23 cellular contexts compared by ENCODE assay signal in the genomic region with DNA sequence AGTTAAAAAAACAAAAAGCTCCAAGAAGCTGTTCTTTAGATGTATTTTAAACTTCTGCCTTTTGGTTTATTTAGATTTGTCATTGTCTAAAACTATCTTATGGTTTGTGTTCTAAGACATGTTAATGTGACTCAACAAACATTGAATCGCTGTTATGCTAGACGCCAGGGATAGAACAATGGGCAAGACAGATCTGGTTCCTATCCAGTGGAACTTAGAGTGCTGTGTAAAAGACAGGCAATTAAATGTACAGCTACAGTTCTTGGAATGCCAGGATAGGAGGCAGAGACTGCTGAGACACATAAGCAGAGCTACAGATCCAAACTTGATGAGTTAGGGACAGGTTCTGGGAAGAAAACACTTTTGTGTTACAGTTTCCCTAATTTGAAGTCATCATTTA. TPM values are rescaled to one million over a fixed set of nuclear protein-coding genes. Genes with fewer than 3 reads are reported as not detected.
DNase-seq lines count a peak whose midpoint lies in the region; ATAC-seq, FAIRE-seq and TF ChIP-seq lines count a peak whose summit lies in the region.
"Had no signal": no experiment of that assay in that cellular context is flagged by ENCODE, and none has a peak within 500 bp of the region (broad histone marks: within the 10 kb centered on the region; RNA-seq: fewer than 3 reads in every experiment).

No MANE protein-coding gene starts in this region.

- H3K27me3 Mint-ChIP-seq in glutamatergic neuron (ENCODE audit: unreplicated experiment) = no peaks in the 10 kb centered on the region
- H3K27me3 Mint-ChIP-seq: activated CD4-positive, alpha-beta T cell treated with anti-CD3 and anti-CD28 coated beads for 36 hours; natural killer cell treated with Interleukin-12 subunit alpha and Interleukin-12 subunit beta and Interleukin-15 and Interleukin-18, amount 100 ng/mL, for 72 hours had no signal

- no peaks in the 10 kb centered on the region for H3K4me1 Mint-ChIP-seq in glutamatergic neuron (ENCODE audit: low read depth, unreplicated experiment)

- peak; percentile 19 to 37 for DNase-seq in cardiac muscle cell (ENCODE audit: low read depth in 1 of 2, low spot score in 1 of 2)
- DNase-seq in heart left ventricle = no peak
- peak; percentile 9 for DNase-seq in brain microvascular endothelial cell
- no peak for DNase-seq in glutamatergic neuron
- no peak for DNase-seq in transverse colon
- no peak for DNase-seq in GM20000 (ENCODE audit: low spot score)
- no peak for DNase-seq in HTR-8/SVneo (ENCODE audit: insufficient read length, low spot score)
- DNase-seq: activated CD4-positive, alpha-beta T cell treated with anti-CD3 and anti-CD28 coated beads for 36 hours; BE2C; Caco-2; caudate nucleus; EL; H9; NCI-H226; stimulated activated CD8-positive, alpha-beta memory T cell treated with anti-CD3 and anti-CD28 coated beads, Interleukin-4, amount 100 ng/mL, for 48 hours had no signal

- H3K9me3 ChIP-seq in cardiac muscle cell (ENCODE audit: low read depth) = no peaks in the 10 kb centered on the region
- no peaks in the 10 kb centered on the region for H3K9me3 ChIP-seq in heart left ventricle
- no peaks in the 10 kb centered on the region for H3K9me3 ChIP-seq in transverse colon
- H3K9me3 ChIP-seq in gastroesophageal sphincter = no peaks in the 10 kb centered on the region
- H3K9me3 ChIP-seq: BE2C, Caco-2, esophagus muscularis mucosa, prostate gland had no signal

- TF ChIP-seq POLR2A in heart left ventricle (IDR thresholded peaks at IDR 0.05) = no peak
- no peak for TF ChIP-seq POLR2A in transverse colon (IDR thresholded peaks at IDR 0.05)
- no peak for TF ChIP-seq POLR2A in gastroesophageal sphincter (IDR thresholded peaks at IDR 0.05)

- no peak for FAIRE-seq in HTR-8/SVneo (lab: Jason Lieb, UNC)
- FAIRE-seq: urothelium cell line had no signal

- H3K4me1 ChIP-seq in cardiac muscle cell (ENCODE audit: low read depth) (no peaks in the 10 kb centered on the region), heart left ventricle (peaks cover 0 to 5% (median 0%) of the 10 kb centered on the region in 12 donors), transverse colon (peaks cover 5 to 33% (median 14%) of the 10 kb centered on the region in 4 donors), gastroesophageal sphincter (no peaks in the 10 kb centered on the region)
- H3K4me1 ChIP-seq: BE2C, Caco-2, esophagus muscularis mucosa, prostate gland had no signal

- TF ChIP-seq CTCF in cardiac muscle cell (IDR thresholded peaks at IDR 0.05; ENCODE audit: low read depth, low read length) (no peak), heart left ventricle (IDR thresholded peaks at IDR 0.05) (no peak), brain microvascular endothelial cell (IDR thresholded peaks at IDR 0.05; ENCODE audit: low read depth, low read length, missing control alignments) (no peak), glutamatergic neuron (IDR thresholded peaks at IDR 0.05; ENCODE audit: partially characterized antibody, unreplicated experiment) (no peak), transverse colon (IDR thresholded peaks at IDR 0.05) (no peak), GM20000 (IDR thresholded peaks at IDR 0.05; ENCODE audit: extremely low read depth, missing control alignments) (no peak), gastroesophageal sphincter (IDR thresholded peaks at IDR 0.05) (no peak)

- H3K4me3 ChIP-seq in cardiac muscle cell (no peak overlapping the region), heart left ventricle (no peak overlapping the region), brain microvascular endothelial cell (ENCODE audit: low read depth, low read length) (no peak overlapping the region), transverse colon (no peak overlapping the region), gastroesophageal sphincter (no peak overlapping the region)
- H3K4me3 ChIP-seq: esophagus muscularis mucosa, hepatocyte, prostate gland had no signal

- H3K27ac ChIP-seq in cardiac muscle cell = peak overlapping the region; percentile 44
- no peak overlapping the region for H3K27ac ChIP-seq in heart left ventricle
- no peak overlapping the region for H3K27ac ChIP-seq in brain microvascular endothelial cell
- H3K27ac ChIP-seq in transverse colon = peak overlapping the region in 3 of 4 donors; percentile 68 to 72 (median 68)
- no peak overlapping the region for H3K27ac ChIP-seq in gastroesophageal sphincter
- H3K27ac ChIP-seq: esophagus muscularis mucosa, hepatocyte, HL-60, prostate gland had no signal

- in situ Hi-C loops in brain microvascular endothelial cell (cut with HindIII; ENCODE audit: low pct_ligation_motif_present, low sequenced_read_pairs) = no loop called here
- in situ Hi-C loops in transverse colon (cut with MboI; ENCODE audit: low pct_ligation_motif_present in 1 of 4, low pct_unique_long_range_greater_than_20kb in 1 of 4, low sequenced_read_pairs in 3 of 4) = no loop called here

- H3K9me3 Mint-ChIP-seq in glutamatergic neuron (ENCODE audit: unreplicated experiment) = no peaks in the 10 kb centered on the region
- H3K9me3 Mint-ChIP-seq: activated T-helper 1 cell treated with anti-CD3 and anti-CD28 coated beads, Interleukin-12 subunit alpha, Interleukin-12 subunit beta, Interleukin-2, Interleukin-4 antibody, amounts not matched to agents 30 ng/mL and 10 ng/mL and 1 ng/mL, durations not matched to agents 14 hours and 24 hours and 36 hours; H9; natural killer cell treated with Interleukin-12 subunit alpha and Interleukin-12 subunit beta and Interleukin-15 and Interleukin-18, amount 100 ng/mL, for 72 hours had no signal

- intact Hi-C loops in heart left ventricle (cut with DNase I) = no loop called here
- intact Hi-C loops in transverse colon (cut with DNase I; ENCODE audit: low total_unique reads) = no loop called here

- no peaks in the 10 kb centered on the region for H3K36me3 Mint-ChIP-seq in glutamatergic neuron (ENCODE audit: unreplicated experiment)
- H3K36me3 Mint-ChIP-seq: natural killer cell treated with Interleukin-12 subunit alpha and Interleukin-12 subunit beta and Interleukin-15 and Interleukin-18, amount 100 ng/mL, for 72 hours had no signal

- no peak for TF ChIP-seq EP300 in transverse colon (IDR thresholded peaks at IDR 0.05; ENCODE audit: low read depth)
- TF ChIP-seq EP300 in gastroesophageal sphincter (IDR thresholded peaks at IDR 0.05) = no peak

- H3K4me3 Mint-ChIP-seq in glutamatergic neuron (ENCODE audit: unreplicated experiment) = no peak overlapping the region
- H3K4me3 Mint-ChIP-seq: activated CD4-positive, alpha-beta T cell treated with anti-CD3 and anti-CD28 coated beads for 36 hours; activated T-helper 1 cell treated with anti-CD3 and anti-CD28 coated beads, Interleukin-12 subunit alpha, Interleukin-12 subunit beta, Interleukin-2, Interleukin-4 antibody, amounts not matched to agents 30 ng/mL and 10 ng/mL and 1 ng/mL, durations not matched to agents 14 hours and 24 hours and 36 hours; H9; natural killer cell treated with Interleukin-12 subunit alpha and Interleukin-12 subunit beta and Interleukin-15 and Interleukin-18, amount 100 ng/mL, for 72 hours had no signal

- H3K36me3 ChIP-seq in cardiac muscle cell (peaks cover 2% of the 10 kb centered on the region), heart left ventricle (peaks cover 0 to 10% (median under 1%) of the 10 kb centered on the region in 9 donors), brain microvascular endothelial cell (replicated peaks) (no peaks in the 10 kb centered on the region), transverse colon (no peaks in the 10 kb centered on the region), gastroesophageal sphincter (peaks cover 0 to 8% of the 10 kb centered on the region in 2 donors)
- H3K36me3 ChIP-seq: BE2C, prostate gland had no signal

- 72 to 81% (median 77%) methylated on average over 2 of the region's 2 CpGs for WGBS in heart left ventricle, 4 donors
- WGBS in transverse colon (ENCODE audit: low coverage in 1 of 2), 2 donors = 34 to 37% methylated on average over 2 of the region's 2 CpGs
- WGBS in gastroesophageal sphincter (ENCODE audit: low coverage in 1 of 2), 2 donors = 49 to 63% methylated on average over 2 of the region's 2 CpGs

- peak overlapping the region; percentile 20 for H3K27ac Mint-ChIP-seq in glutamatergic neuron (ENCODE audit: unreplicated experiment)
- H3K27ac Mint-ChIP-seq: activated CD4-positive, alpha-beta T cell treated with anti-CD3 and anti-CD28 coated beads for 36 hours; activated T-helper 1 cell treated with anti-CD3 and anti-CD28 coated beads, Interleukin-12 subunit alpha, Interleukin-12 subunit beta, Interleukin-2, Interleukin-4 antibody, amounts not matched to agents 30 ng/mL and 10 ng/mL and 1 ng/mL, durations not matched to agents 14 hours and 24 hours and 36 hours; H9; natural killer cell treated with Interleukin-12 subunit alpha and Interleukin-12 subunit beta and Interleukin-15 and Interleukin-18, amount 100 ng/mL, for 72 hours had no signal

- H3K27me3 ChIP-seq in cardiac muscle cell (no peaks in the 10 kb centered on the region), heart left ventricle (no peaks in the 10 kb centered on the region), brain microvascular endothelial cell (replicated peaks) (no peaks in the 10 kb centered on the region), transverse colon (no peaks in the 10 kb centered on the region), gastroesophageal sphincter (no peaks in the 10 kb centered on the region)
- H3K27me3 ChIP-seq: BE2C, esophagus muscularis mucosa, hepatocyte had no signal

- ATAC-seq in heart left ventricle = no peak
- ATAC-seq in gastroesophageal sphincter = no peak
- ATAC-seq: activated CD4-positive, alpha-beta T cell treated with anti-CD3 and anti-CD28 coated beads for 36 hours; natural killer cell treated with Interleukin-12 subunit alpha and Interleukin-12 subunit beta and Interleukin-15 and Interleukin-18, amount 100 ng/mL, for 72 hours had no signal

RNA-seq across cellular contexts. Expression of a gene that starts 22.4 kb away (rescaled TPM):
- total RNA-seq in cardiac muscle cell (6.5 and 7.1 TPM in 2 replicates), heart left ventricle (10 to 100 TPM; 11.8 to 27.1 (median 20.3) TPM), glutamatergic neuron (ENCODE audit: unreplicated experiment) (6.4 TPM), transverse colon (10 to 100 TPM in 3 of 4 donors, 1 to 10 TPM in 1; 2.0 to 14.6 (median 12.3) TPM), gastroesophageal sphincter (10 to 100 TPM in 3 of 4 donors, 1 to 10 TPM in 1; 5.5 to 36.7 (median 13.2) TPM)
- polyA plus RNA-seq in cardiac muscle cell (25.5 and 31.3 TPM in 2 replicates), heart left ventricle (10 to 100 TPM; 11.9 to 14.0 TPM)

RNA-seq across cellular contexts. Expression of a gene that starts 28.1 kb away (rescaled TPM):
- total RNA-seq in cardiac muscle cell (125 and 145 TPM in 2 replicates), heart left ventricle (100 to 1,000 TPM in 8 of 9 donors, 10 to 100 TPM in 1; 76.8 to 165 (median 148) TPM), glutamatergic neuron (ENCODE audit: unreplicated experiment) (180 TPM), transverse colon (100 to 1,000 TPM; 252 to 668 (median 349) TPM), gastroesophageal sphincter (100 to 1,000 TPM; 120 to 239 (median 209) TPM)
- polyA plus RNA-seq in cardiac muscle cell (456 and 460 TPM in 2 replicates), heart left ventricle (100 to 1,000 TPM; 133 to 286 TPM)

Comparison
In these comparisons a context has a peak if more than half of its experiments do, and no peak if none do; other contexts are left out.
1. DNase-seq: peak in cardiac muscle cell (2 of 2) and brain microvascular endothelial cell (single experiment); none in heart left ventricle (0 of 5), glutamatergic neuron (single experiment), transverse colon (single experiment), GM20000 (single experiment) and HTR-8/SVneo (single experiment).
2. H3K27ac ChIP-seq: peak in cardiac muscle cell (single experiment) and transverse colon (3 of 4); none in heart left ventricle (0 of 12), brain microvascular endothelial cell (single experiment) and gastroesophageal sphincter (0 of 4).